In genomic region chr5:67771791-67772190, GRCh38 we compare ENCODE assay signal across 20 cellular contexts.
"Had no signal": no experiment of that assay in that cellular context is flagged by ENCODE, and none has a peak within 500 bp of the region (broad histone marks: within the 10 kb centered on the region; RNA-seq: fewer than 3 reads in every experiment).

No MANE protein-coding gene starts in this region.

- H3K4me2 ChIP-seq: smooth muscle cell had no signal

- FAIRE-seq: islet of Langerhans, pancreas had no signal

- H3K4me3 Mint-ChIP-seq: naive thymus-derived CD8-positive, alpha-beta T cell had no signal

- DNase-seq: colonic mucosa; dermis blood vessel endothelial cell; foreskin keratinocyte; heart left ventricle; hypothalamus; kidney glomerular epithelial cell; mammary epithelial cell; mucosa of descending colon; naive thymus-derived CD8-positive, alpha-beta T cell; occipital lobe; pancreas; sigmoid colon; stimulated activated CD4-positive, alpha-beta T cell treated with anti-CD3 and anti-CD28 coated beads, Interleukin-2, amount 100 ng/mL, for 48 hours; stimulated activated naive CD4-positive, alpha-beta T cell treated with Interleukin-2 at 50 U/mL for 16 hours; thyroid gland; upper lobe of right lung had no signal

- H3K36me3 ChIP-seq: colonic mucosa, heart left ventricle, pancreas, sigmoid colon, suprapubic skin, thyroid gland, upper lobe of right lung, vagina had no signal

- H3K9me3 ChIP-seq: colonic mucosa, mucosa of descending colon, pancreas, sigmoid colon, suprapubic skin, thyroid gland, upper lobe of right lung, vagina had no signal

- H3K27ac Mint-ChIP-seq: naive thymus-derived CD8-positive, alpha-beta T cell had no signal

- H3K27me3 ChIP-seq: colonic mucosa, foreskin keratinocyte, heart left ventricle, pancreas, sigmoid colon, suprapubic skin, thyroid gland, upper lobe of right lung, vagina had no signal

- H3K4me1 Mint-ChIP-seq: naive thymus-derived CD8-positive, alpha-beta T cell had no signal

- H3K36me3 Mint-ChIP-seq: naive thymus-derived CD8-positive, alpha-beta T cell had no signal

- H3K4me1 ChIP-seq: colonic mucosa, vagina had no signal

- H3K27ac ChIP-seq: foreskin keratinocyte, heart left ventricle, sigmoid colon, suprapubic skin, upper lobe of right lung, vagina had no signal

- ATAC-seq: foreskin keratinocyte; heart left ventricle; mucosa of descending colon; naive thymus-derived CD8-positive, alpha-beta T cell; pancreas; upper lobe of right lung had no signal

- H3K4me3 ChIP-seq: colonic mucosa, heart left ventricle, mucosa of descending colon, pancreas, sigmoid colon, smooth muscle cell, suprapubic skin, thyroid gland, upper lobe of right lung, vagina had no signal
